Comparison of ENCODE assay signal across 11 cellular contexts in the genomic region with DNA sequence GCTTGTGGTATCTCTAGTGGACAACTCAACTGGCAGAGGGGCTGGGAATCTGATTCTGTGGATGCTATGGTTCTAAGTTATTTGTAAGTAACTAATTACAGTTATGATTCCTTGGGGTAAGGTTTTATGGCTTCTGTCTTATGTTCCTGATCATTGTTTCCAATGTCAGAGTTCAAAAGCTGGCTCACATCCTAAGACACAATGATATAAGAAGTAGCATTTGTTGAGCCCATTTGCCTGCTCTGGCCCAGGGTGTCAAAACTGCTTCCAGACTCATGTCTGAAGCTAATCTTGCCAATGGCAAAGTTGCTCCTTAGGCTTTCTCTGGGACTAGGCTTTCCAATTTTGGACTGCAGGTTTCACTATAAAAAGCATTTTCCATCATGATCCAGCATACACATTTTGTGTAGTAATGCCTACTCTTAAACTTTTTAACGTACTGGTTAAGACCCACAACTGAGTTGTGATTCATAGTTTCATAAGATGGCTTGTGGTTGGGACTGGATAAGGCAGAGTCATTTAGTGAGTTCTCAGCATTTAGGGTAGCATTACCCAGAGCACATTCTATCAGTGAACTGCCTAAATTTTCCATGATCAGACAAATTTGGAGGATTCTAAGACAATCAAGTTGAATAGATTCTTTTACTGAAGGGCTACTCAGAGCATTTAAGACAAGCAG. TPM values are rescaled to one million over a fixed set of nuclear protein-coding genes. Genes with fewer than 3 reads are reported as not detected.
DNase-seq lines count a peak whose midpoint lies in the region; ATAC-seq and TF ChIP-seq lines count a peak whose summit lies in the region.
"Had no signal": no experiment of that assay in that cellular context is flagged by ENCODE, and none has a peak within 500 bp of the region (broad histone marks: within the 10 kb centered on the region; RNA-seq: fewer than 3 reads in every experiment).

No MANE protein-coding gene starts in this region.

- H3K4me3 ChIP-seq in body of pancreas: no peak overlapping the region
- no peak overlapping the region for H3K4me3 ChIP-seq in esophagus muscularis mucosa
- H3K4me3 ChIP-seq: transverse colon had no signal

- TF ChIP-seq EP300 in esophagus muscularis mucosa (IDR thresholded peaks at IDR 0.05): no peak

- WGBS in body of pancreas, 2 donors: 94% methylated on average over 1 of the region's 1 CpG
- 91% methylated on average over 1 of the region's 1 CpG for WGBS in esophagus muscularis mucosa

- H3K36me3 Mint-ChIP-seq in activated naive CD8-positive, alpha-beta T cell treated with anti-CD3 and anti-CD28 coated beads, Interleukin-2, amount 50 U/mL, for 24 hours (ENCODE audit: low read depth): peaks cover 65% of the 10 kb centered on the region

- no peaks in the 10 kb centered on the region for H3K27me3 Mint-ChIP-seq in activated naive CD8-positive, alpha-beta T cell treated with anti-CD3 and anti-CD28 coated beads, Interleukin-2, amount 50 U/mL, for 24 hours

- H3K36me3 ChIP-seq in body of pancreas (replicated peaks in 1 of 2; ENCODE audit: insufficient read depth in 1 of 2, low read depth in 2 of 2) (no peaks in the 10 kb centered on the region), esophagus muscularis mucosa (peaks cover 15 to 86% (median 53%) of the 10 kb centered on the region in 4 donors)

- H3K27ac Mint-ChIP-seq in activated naive CD8-positive, alpha-beta T cell treated with anti-CD3 and anti-CD28 coated beads, Interleukin-2, amount 50 U/mL, for 24 hours: peak overlapping the region; percentile 76

- DNase-seq in activated naive CD8-positive, alpha-beta T cell treated with anti-CD3 and anti-CD28 coated beads, Interleukin-2, amount 50 U/mL, for 24 hours: no peak
- no peak for DNase-seq in body of pancreas
- no peak for DNase-seq in dedifferentiated amniotic fluid mesenchymal stem cell (ENCODE audit: extremely low spot score)
- no peak for DNase-seq in esophagus muscularis mucosa (ENCODE audit: extremely low spot score)
- DNase-seq: KG1, OCI-M1, transverse colon had no signal

- peak overlapping the region; percentile 21 for H3K4me3 Mint-ChIP-seq in activated naive CD8-positive, alpha-beta T cell treated with anti-CD3 and anti-CD28 coated beads, Interleukin-2, amount 50 U/mL, for 24 hours

- intact Hi-C loops in body of pancreas (cut with DNase I): no loop called here
- intact Hi-C loops in esophagus muscularis mucosa (cut with DNase I): no loop called here

- no peaks in the 10 kb centered on the region for H3K27me3 ChIP-seq in body of pancreas
- no peaks in the 10 kb centered on the region for H3K27me3 ChIP-seq in esophagus muscularis mucosa
- H3K27me3 ChIP-seq: transverse colon had no signal

- peaks cover 10% of the 10 kb centered on the region for H3K4me1 ChIP-seq in body of pancreas
- peaks cover 13 to 20% (median 17%) of the 10 kb centered on the region in 4 donors for H3K4me1 ChIP-seq in esophagus muscularis mucosa
- H3K4me1 ChIP-seq: transverse colon had no signal

- no peak for TF ChIP-seq POLR2A in body of pancreas (IDR thresholded peaks at IDR 0.05)
- TF ChIP-seq POLR2A in esophagus muscularis mucosa (IDR thresholded peaks at IDR 0.05; ENCODE audit: low read depth): no peak

- H3K9me3 ChIP-seq in body of pancreas (no peaks in the 10 kb centered on the region), esophagus muscularis mucosa (no peaks in the 10 kb centered on the region)
- H3K9me3 ChIP-seq: transverse colon had no signal

- ATAC-seq in GM18498 (IDR thresholded peaks at IDR 0.05; ENCODE audit: unreplicated experiment) (peak; percentile 81), GM19397 (IDR thresholded peaks at IDR 0.05; ENCODE audit: unreplicated experiment) (peak; percentile 51), HG03108 (IDR thresholded peaks at IDR 0.05; ENCODE audit: unreplicated experiment) (peak; percentile 84), body of pancreas (no peak), HG02973 (IDR thresholded peaks at IDR 0.05; ENCODE audit: unreplicated experiment) (no peak)
- ATAC-seq in activated naive CD8-positive, alpha-beta T cell treated with anti-CD3 and anti-CD28 coated beads, Interleukin-2, amount 50 U/mL, for 24 hours: peak; percentile 91

- H3K27ac ChIP-seq in body of pancreas (no peak overlapping the region), esophagus muscularis mucosa (replicated peaks in 1 of 4) (no peak overlapping the region)
- H3K27ac ChIP-seq: transverse colon had no signal

- no peaks in the 10 kb centered on the region for H3K9me3 Mint-ChIP-seq in activated naive CD8-positive, alpha-beta T cell treated with anti-CD3 and anti-CD28 coated beads, Interleukin-2, amount 50 U/mL, for 24 hours

- no peak for TF ChIP-seq CTCF in body of pancreas (IDR thresholded peaks at IDR 0.05)
- no peak for TF ChIP-seq CTCF in esophagus muscularis mucosa (IDR thresholded peaks at IDR 0.05)

- peaks cover 47% of the 10 kb centered on the region for H3K4me1 Mint-ChIP-seq in activated naive CD8-positive, alpha-beta T cell treated with anti-CD3 and anti-CD28 coated beads, Interleukin-2, amount 50 U/mL, for 24 hours

RNA-seq across cellular contexts. Expression of gene CCNI, which starts 50.0 kb away (rescaled TPM):
- total RNA-seq in body of pancreas (100 to 1,000 TPM in 1 of 2 donors, 10 to 100 TPM in 1; 92.6 to 185 TPM), esophagus muscularis mucosa (100 to 1,000 TPM; 342 to 444 (median 375) TPM)

Comparison
In these comparisons a context has a peak if more than half of its experiments do, and no peak if none do; other contexts are left out.
1. ATAC-seq: peak in GM18498 (single experiment), GM19397 (single experiment), HG03108 (single experiment) and activated naive CD8-positive, alpha-beta T cell treated with anti-CD3 and anti-CD28 coated beads, Interleukin-2, amount 50 U/mL, for 24 hours (single experiment); none in body of pancreas (single experiment) and HG02973 (single experiment).